In the genomic region with DNA sequence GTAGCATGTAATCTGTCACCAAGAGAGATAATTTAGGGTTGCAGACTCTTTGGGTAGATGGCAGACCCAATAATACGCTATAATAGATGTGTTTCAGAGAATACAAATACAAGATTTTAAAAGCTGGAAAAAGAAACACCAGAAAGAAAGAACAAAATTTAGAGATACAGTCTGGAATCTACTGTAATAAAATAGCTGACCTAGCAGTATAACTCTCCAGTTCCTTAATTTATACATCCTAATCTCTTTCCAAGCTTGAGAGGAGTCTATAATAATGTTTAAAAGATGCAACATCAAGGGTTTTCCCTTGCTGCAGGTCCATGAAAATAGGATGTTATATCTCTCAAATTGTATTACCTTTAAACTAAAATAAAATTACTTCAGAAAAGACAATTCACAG, we compare ENCODE assay signal across 8 cellular contexts. TPM values are rescaled to one million over a fixed set of nuclear protein-coding genes. Genes with fewer than 3 reads are reported as not detected.
"Had no signal": no experiment of that assay in that cellular context is flagged by ENCODE, and none has a peak within 500 bp of the region (broad histone marks: within the 10 kb centered on the region; RNA-seq: fewer than 3 reads in every experiment).

No MANE protein-coding gene starts in this region.

- H3K27ac Mint-ChIP-seq: IgD-negative memory B cell had no signal

- DNase-seq: KBM-7, KG1 had no signal

- H3K4me3 Mint-ChIP-seq: IgD-negative memory B cell had no signal

- H3K27ac ChIP-seq: HL-60, KMS-11 had no signal

- H3K9ac ChIP-seq: KMS-11 had no signal

- H3K4me2 ChIP-seq: KMS-11 had no signal

- H3K27me3 Mint-ChIP-seq: IgD-negative memory B cell had no signal

- FAIRE-seq: HTR-8/SVneo had no signal

RNA-seq across cellular contexts. Expression of a gene that starts 27.2 kb away (rescaled TPM):
- total RNA-seq: HT-29, HT1080 had no signal
- polyA plus RNA-seq: IgD-negative memory B cell had no signal
